In the genomic region with DNA sequence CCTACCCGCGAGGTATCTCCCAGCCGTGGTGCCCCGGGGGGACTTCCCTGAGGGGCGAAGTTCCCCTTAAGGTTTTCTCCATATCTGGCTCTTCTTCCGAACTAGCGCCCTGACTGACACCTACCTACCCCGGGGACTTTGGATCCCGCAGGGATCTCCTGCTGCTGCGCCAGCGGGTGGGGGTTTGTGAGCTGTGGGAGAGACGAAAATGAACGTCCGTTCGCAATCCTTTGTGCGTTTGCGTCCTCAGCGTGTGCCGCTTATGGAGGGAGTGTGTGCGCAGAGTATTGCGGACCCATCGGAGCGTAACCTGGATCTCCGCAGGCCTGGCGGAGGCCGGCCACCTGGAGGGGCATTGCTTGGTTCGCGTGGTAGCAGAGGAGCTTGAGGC, we compare ENCODE assay signal across 8 cellular contexts. TPM values are rescaled to one million over a fixed set of nuclear protein-coding genes. Genes with fewer than 3 reads are reported as not detected.
A peak's percentile ranks its signal among the peaks of the same experiment; 100 is the strongest.
DNase-seq lines count a peak whose midpoint lies in the region; ATAC-seq and TF ChIP-seq lines count a peak whose summit lies in the region.

No MANE protein-coding gene starts in this region.

- H3K27ac Mint-ChIP-seq in T-helper 2 cell treated with Interferon-gamma antibody and Interleukin-4, amounts not matched to agents 5 μg/mL and 100 μg/mL, for 36 hours = peak overlapping the region; percentile 93

- peak overlapping the region; percentile 36 for H3K9ac ChIP-seq in endocrine pancreas (ENCODE audit: control insufficient read depth, insufficient read depth, low read length)

- TF ChIP-seq EP300 in Ishikawa (IDR thresholded peaks at IDR 0.05; ENCODE audit: borderline replicate concordance) = no peak
- TF ChIP-seq EP300 in suprapubic skin (IDR thresholded peaks at IDR 0.05) = no peak

- TF ChIP-seq RAD21 in Ishikawa (IDR thresholded peaks at IDR 0.05; ENCODE audit: low read depth) = no peak

- H3K4me1 ChIP-seq in endocrine pancreas (ENCODE audit: control insufficient read depth, insufficient read depth, low read length) (peaks cover 4% of the 10 kb centered on the region), mesodermal cell (ENCODE audit: control insufficient read depth, insufficient read depth, low read length, poor library complexity, severe bottlenecking) (peaks cover 30% of the 10 kb centered on the region), suprapubic skin (peaks cover 17% of the 10 kb centered on the region)

- H3K4me1 Mint-ChIP-seq in T-helper 2 cell treated with Interferon-gamma antibody and Interleukin-4, amounts not matched to agents 5 μg/mL and 100 μg/mL, for 36 hours (ENCODE audit: low read depth) = peaks cover 38% of the 10 kb centered on the region

- ATAC-seq in GM21526 (IDR thresholded peaks at IDR 0.05; ENCODE audit: low FRiP score, unreplicated experiment) = peak; percentile 8

- H3K9me3 Mint-ChIP-seq in T-helper 2 cell treated with Interferon-gamma antibody and Interleukin-4, amounts not matched to agents 5 μg/mL and 100 μg/mL, for 36 hours = no peaks in the 10 kb centered on the region

- TF ChIP-seq POLR2A in suprapubic skin (IDR thresholded peaks at IDR 0.05) = no peak

- H3K36me3 Mint-ChIP-seq in T-helper 2 cell treated with Interferon-gamma antibody and Interleukin-4, amounts not matched to agents 5 μg/mL and 100 μg/mL, for 36 hours (ENCODE audit: low read depth) = peaks cover 20% of the 10 kb centered on the region

- no peak for TF ChIP-seq CTCF in suprapubic skin (IDR thresholded peaks at IDR 0.05)

- no peaks in the 10 kb centered on the region for H3K9me3 ChIP-seq in endocrine pancreas (ENCODE audit: control insufficient read depth, low read length)
- no peaks in the 10 kb centered on the region for H3K9me3 ChIP-seq in mesodermal cell (ENCODE audit: control insufficient read depth, low read length)
- no peaks in the 10 kb centered on the region for H3K9me3 ChIP-seq in suprapubic skin

- peak overlapping the region; percentile 99 for H3K4me3 Mint-ChIP-seq in T-helper 2 cell treated with Interferon-gamma antibody and Interleukin-4, amounts not matched to agents 5 μg/mL and 100 μg/mL, for 36 hours

- H3K4me3 ChIP-seq in endocrine pancreas (ENCODE audit: control insufficient read depth, insufficient read depth, low read length) (peak overlapping the region; percentile 78), mesodermal cell (ENCODE audit: extremely low read depth, insufficient read depth, low read length, poor library complexity, severe bottlenecking) (peak overlapping the region; percentile 89), suprapubic skin (peak overlapping the region; percentile 97)

- WGBS in mesodermal cell (ENCODE audit: insufficient coverage in 2 of 2), 2 experiments = 1% methylated on average over 21 of the region's 28 CpGs
- WGBS in suprapubic skin = 2% methylated on average over 27 of the region's 28 CpGs

- H3K36me3 ChIP-seq in endocrine pancreas (ENCODE audit: control insufficient read depth, insufficient read depth, low read length) (no peaks in the 10 kb centered on the region), mesodermal cell (ENCODE audit: control insufficient read depth, insufficient read depth, low read length) (peaks cover 58% of the 10 kb centered on the region), suprapubic skin (peaks cover 10% of the 10 kb centered on the region)

- peak overlapping the region; percentile 77 for H3K27ac ChIP-seq in mesodermal cell (ENCODE audit: low read depth, low read length, severe bottlenecking)
- H3K27ac ChIP-seq in suprapubic skin = peak overlapping the region; percentile 92

- H3K27me3 ChIP-seq in endocrine pancreas (ENCODE audit: control insufficient read depth, insufficient read depth, low read length) (no peaks in the 10 kb centered on the region), suprapubic skin (no peaks in the 10 kb centered on the region)

- H3K27me3 Mint-ChIP-seq in T-helper 2 cell treated with Interferon-gamma antibody and Interleukin-4, amounts not matched to agents 5 μg/mL and 100 μg/mL, for 36 hours (ENCODE audit: low read depth) = no peaks in the 10 kb centered on the region

- DNase-seq in DMS53 treated with DMSO at 0.1 percent for 48 hours (lab: John Stamatoyannopoulos, UW; ENCODE audit: unreplicated experiment) = peak; percentile 10
- peak; percentile 30 for DNase-seq in T-helper 2 cell treated with Interferon-gamma antibody and Interleukin-4, amounts not matched to agents 5 μg/mL and 100 μg/mL, for 36 hours (ENCODE audit: low spot score)
- no peak for DNase-seq in suprapubic skin (ENCODE audit: low spot score in 2 of 2)
- no peak for DNase-seq in foreskin melanocyte

TF ChIP-seq in Ishikawa, 13 proteins besides CTCF, POLR2A, EP300 and RAD21:
- TF ChIP-seq FOXM1 (IDR thresholded peaks at IDR 0.05; ENCODE audit: borderline replicate concordance, low read depth) = peak; percentile 19; the same call in 1 of the 2 replicates
- no peak for TF ChIP-seq TAF1 (IDR thresholded peaks at IDR 0.05; ENCODE audit: low read depth)
- no peak for TF ChIP-seq TEAD4 (IDR thresholded peaks at IDR 0.05)
- peak; percentile 5; the same call in 1 of the 2 replicates for TF ChIP-seq TCF12 (IDR thresholded peaks at IDR 0.05; ENCODE audit: low read depth)
- TF ChIP-seq, protein P1, sequence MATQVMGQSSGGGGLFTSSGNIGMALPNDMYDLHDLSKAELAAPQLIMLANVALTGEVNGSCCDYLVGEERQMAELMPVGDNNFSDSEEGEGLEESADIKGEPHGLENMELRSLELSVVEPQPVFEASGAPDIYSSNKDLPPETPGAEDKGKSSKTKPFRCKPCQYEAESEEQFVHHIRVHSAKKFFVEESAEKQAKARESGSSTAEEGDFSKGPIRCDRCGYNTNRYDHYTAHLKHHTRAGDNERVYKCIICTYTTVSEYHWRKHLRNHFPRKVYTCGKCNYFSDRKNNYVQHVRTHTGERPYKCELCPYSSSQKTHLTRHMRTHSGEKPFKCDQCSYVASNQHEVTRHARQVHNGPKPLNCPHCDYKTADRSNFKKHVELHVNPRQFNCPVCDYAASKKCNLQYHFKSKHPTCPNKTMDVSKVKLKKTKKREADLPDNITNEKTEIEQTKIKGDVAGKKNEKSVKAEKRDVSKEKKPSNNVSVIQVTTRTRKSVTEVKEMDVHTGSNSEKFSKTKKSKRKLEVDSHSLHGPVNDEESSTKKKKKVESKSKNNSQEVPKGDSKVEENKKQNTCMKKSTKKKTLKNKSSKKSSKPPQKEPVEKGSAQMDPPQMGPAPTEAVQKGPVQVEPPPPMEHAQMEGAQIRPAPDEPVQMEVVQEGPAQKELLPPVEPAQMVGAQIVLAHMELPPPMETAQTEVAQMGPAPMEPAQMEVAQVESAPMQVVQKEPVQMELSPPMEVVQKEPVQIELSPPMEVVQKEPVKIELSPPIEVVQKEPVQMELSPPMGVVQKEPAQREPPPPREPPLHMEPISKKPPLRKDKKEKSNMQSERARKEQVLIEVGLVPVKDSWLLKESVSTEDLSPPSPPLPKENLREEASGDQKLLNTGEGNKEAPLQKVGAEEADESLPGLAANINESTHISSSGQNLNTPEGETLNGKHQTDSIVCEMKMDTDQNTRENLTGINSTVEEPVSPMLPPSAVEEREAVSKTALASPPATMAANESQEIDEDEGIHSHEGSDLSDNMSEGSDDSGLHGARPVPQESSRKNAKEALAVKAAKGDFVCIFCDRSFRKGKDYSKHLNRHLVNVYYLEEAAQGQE (IDR thresholded peaks at IDR 0.05; ENCODE audit: low read depth) = 0 out of 2 replicates have a peak, but pooled peaks have one; percentile 4
- TF ChIP-seq ZBTB7A (IDR thresholded peaks at IDR 0.05; ENCODE audit: low read depth) = no peak
- TF ChIP-seq, protein P2, sequence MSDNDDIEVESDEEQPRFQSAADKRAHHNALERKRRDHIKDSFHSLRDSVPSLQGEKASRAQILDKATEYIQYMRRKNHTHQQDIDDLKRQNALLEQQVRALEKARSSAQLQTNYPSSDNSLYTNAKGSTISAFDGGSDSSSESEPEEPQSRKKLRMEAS (IDR thresholded peaks at IDR 0.05) = no peak

RNA-seq across cellular contexts. Expression of a gene that starts 0.6 kb away (rescaled TPM):
- 61.9 TPM for polyA plus RNA-seq in mesodermal cell (2013, experiment 1 of 2)
- 59.0 TPM for polyA plus RNA-seq in mesodermal cell (2013, experiment 2 of 2)
- total RNA-seq in suprapubic skin = 10 to 100 TPM; 17.2 to 33.4 (median 22.2) TPM

Comparison
In these comparisons a context has a peak if more than half of its experiments do, and no peak if none do; other contexts are left out.
1. DNase-seq: peak in DMS53 treated with DMSO at 0.1 percent for 48 hours (single experiment) and T-helper 2 cell treated with Interferon-gamma antibody and Interleukin-4, amounts not matched to agents 5 μg/mL and 100 μg/mL, for 36 hours (single experiment); none in suprapubic skin (0 of 2) and foreskin melanocyte (single experiment).
2. Peak in every context shown above with its lines, with median percentiles within 50 percentile points of each other: H3K4me3 ChIP-seq.